Comparison of ENCODE assay signal across 35 cellular contexts in the genomic region with DNA sequence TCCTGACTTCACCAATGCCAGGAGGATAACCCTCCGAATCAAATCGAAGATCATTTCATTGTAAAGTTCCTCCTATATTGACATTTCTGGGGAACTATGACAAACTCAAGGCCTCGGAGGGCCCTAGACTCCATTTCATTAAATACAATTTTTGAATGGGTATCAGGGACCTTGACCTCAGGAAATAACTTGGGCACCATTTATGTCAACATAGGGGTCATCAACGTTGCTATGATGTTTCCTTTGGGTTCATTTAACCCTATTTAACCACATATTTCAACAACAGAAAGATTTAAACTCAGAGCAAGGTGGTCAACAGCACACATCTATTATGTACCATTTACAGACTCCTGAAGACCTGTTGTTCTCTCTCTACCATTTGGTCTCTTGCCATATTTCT.
"Had no signal": no experiment of that assay in that cellular context is flagged by ENCODE, and none has a peak within 500 bp of the region (broad histone marks: within the 10 kb centered on the region; RNA-seq: fewer than 3 reads in every experiment).

No MANE protein-coding gene starts in this region.

- H3K27ac ChIP-seq: KMS-11 had no signal

- DNase-seq: Karpas-422, Kasumi-1, KG1, MG63, MM.1S, MV-4-11, NCI-H1048, NCI-H1092, NCI-H1092 treated with DMSO at 0.1 percent for 48 hours, NCI-H1105, NCI-H1105 treated with DMSO at 0.1 percent for 48 hours, NCI-H1417, NCI-H1417 treated with DMSO at 0.1 percent for 48 hours, NCI-H1436, NCI-H1436 treated with DMSO at 0.1 percent for 48 hours, NCI-H146, NCI-H1694, NCI-H1694 treated with DMSO at 0.1 percent for 48 hours, NCI-H187, NCI-H187 treated with DMSO at 0.1 percent for 48 hours, NCI-H1930, NCI-H2029, NCI-H2029 treated with DMSO at 0.1 percent for 48 hours, NCI-H2081, NCI-H2081 treated with DMSO at 0.1 percent for 48 hours, NCI-H2107, NCI-H2171, NCI-H2171 treated with DMSO at 0.1 percent for 48 hours, NCI-H2227 treated with DMSO at 0.1 percent for 48 hours, NCI-H226, NCI-H345, NCI-H446, NCI-H446 treated with DMSO at 0.1 percent for 48 hours, NCI-H510A had no signal

- H3K9me3 ChIP-seq: MG63 had no signal

- H3K4me3 ChIP-seq: MG63 had no signal

- H3K36me3 ChIP-seq: MG63 had no signal

- H3K27me3 ChIP-seq: MG63 had no signal

- H3K4me2 ChIP-seq: KMS-11 had no signal

- H3K9ac ChIP-seq: KMS-11 had no signal
